29 cellular contexts compared by ENCODE assay signal in genomic region chr1:193320281-193320680, GRCh38.
"Had no signal": no experiment of that assay in that cellular context is flagged by ENCODE, and none has a peak within 500 bp of the region (broad histone marks: within the 10 kb centered on the region; RNA-seq: fewer than 3 reads in every experiment).

No MANE protein-coding gene starts in this region.

- H3K4me1 Mint-ChIP-seq: endodermal cell; naive thymus-derived CD4-positive, alpha-beta T cell; nephron; neural progenitor cell; stimulated activated naive B cell treated with anti-CD40 and anti-IgM and Interleukin-4, amounts not matched to agents 10 μg/mL and 1 μg/mL and 100 μg/mL, for 72 hours; stimulated activated naive CD8-positive, alpha-beta T cell treated with anti-CD3 and anti-CD28 coated beads, Interleukin-15, amount 100 ng/mL, for 72 hours had no signal

- ATAC-seq: gastroesophageal sphincter; heart left ventricle; left cardiac atrium; left lung; naive thymus-derived CD4-positive, alpha-beta T cell; right lobe of liver; stimulated activated naive B cell treated with anti-CD40 and anti-IgM and Interleukin-4, amounts not matched to agents 10 μg/mL and 1 μg/mL and 100 μg/mL, for 72 hours; stimulated activated naive CD8-positive, alpha-beta T cell treated with anti-CD3 and anti-CD28 coated beads, Interleukin-15, amount 100 ng/mL, for 72 hours had no signal

- H3K27me3 ChIP-seq: colonic mucosa, esophagus squamous epithelium, gastroesophageal sphincter, heart left ventricle, hepatocyte, left lung, neural progenitor cell, right lobe of liver, suprapubic skin, thyroid gland, vagina had no signal

- H2AFZ ChIP-seq: hepatocyte, neural progenitor cell, parathyroid adenoma had no signal

- H3K4me3 ChIP-seq: colonic mucosa, esophagus squamous epithelium, gastroesophageal sphincter, heart left ventricle, hepatocyte, left lung, neural progenitor cell, right lobe of liver, suprapubic skin, thyroid gland, vagina had no signal

- DNase-seq: colonic mucosa; effector CD8-positive, alpha-beta T cell; endodermal cell; erythroblast; esophagus squamous epithelium; foreskin fibroblast; heart left ventricle; left cardiac atrium; left lung; mesendoderm; midbrain; naive thymus-derived CD4-positive, alpha-beta T cell; right lobe of liver; stimulated activated CD4-positive, alpha-beta T cell treated with anti-CD3 and anti-CD28 coated beads, Interleukin-15, amount 100 ng/mL, for 24 hours; stimulated activated CD4-positive, alpha-beta T cell treated with anti-CD3 and anti-CD28 coated beads, Interleukin-2, amount 100 ng/mL, for 48 hours; stimulated activated naive B cell treated with anti-CD40 and anti-IgM and Interleukin-4, amounts not matched to agents 10 μg/mL and 1 μg/mL and 100 μg/mL, for 72 hours; stimulated activated naive CD8-positive, alpha-beta T cell treated with anti-CD3 and anti-CD28 coated beads, Interleukin-15, amount 100 ng/mL, for 72 hours; thyroid gland; trophoblast cell had no signal

- H3K36me3 ChIP-seq: colonic mucosa, esophagus squamous epithelium, gastroesophageal sphincter, heart left ventricle, left lung, neural progenitor cell, right lobe of liver, suprapubic skin, thyroid gland, vagina had no signal

- H3K79me2 ChIP-seq: hepatocyte, parathyroid adenoma had no signal

- H3K4me3 Mint-ChIP-seq: dendritic cell treated with granulocyte-macrophage colony-stimulating factor and Interleukin-4, amounts not matched to agents 40 ng/mL and 50 ng/mL, for 4 days; endodermal cell; naive thymus-derived CD4-positive, alpha-beta T cell; nephron; neural progenitor cell; stimulated activated naive B cell treated with anti-CD40 and anti-IgM and Interleukin-4, amounts not matched to agents 10 μg/mL and 1 μg/mL and 100 μg/mL, for 72 hours; stimulated activated naive CD8-positive, alpha-beta T cell treated with anti-CD3 and anti-CD28 coated beads, Interleukin-15, amount 100 ng/mL, for 72 hours had no signal

- H3K27ac ChIP-seq: colonic mucosa, esophagus squamous epithelium, gastroesophageal sphincter, heart left ventricle, hepatocyte, left lung, neural progenitor cell, parathyroid adenoma, right lobe of liver, suprapubic skin, thyroid gland, vagina had no signal

- H3K27me3 Mint-ChIP-seq: dendritic cell treated with granulocyte-macrophage colony-stimulating factor and Interleukin-4, amounts not matched to agents 40 ng/mL and 50 ng/mL, for 4 days; stimulated activated naive B cell treated with anti-CD40 and anti-IgM and Interleukin-4, amounts not matched to agents 10 μg/mL and 1 μg/mL and 100 μg/mL, for 72 hours; stimulated activated naive CD8-positive, alpha-beta T cell treated with anti-CD3 and anti-CD28 coated beads, Interleukin-15, amount 100 ng/mL, for 72 hours had no signal

- H3K27ac Mint-ChIP-seq: dendritic cell treated with granulocyte-macrophage colony-stimulating factor and Interleukin-4, amounts not matched to agents 40 ng/mL and 50 ng/mL, for 4 days; endodermal cell; naive thymus-derived CD4-positive, alpha-beta T cell; nephron; neural progenitor cell; progenitor cell of endocrine pancreas; stimulated activated naive B cell treated with anti-CD40 and anti-IgM and Interleukin-4, amounts not matched to agents 10 μg/mL and 1 μg/mL and 100 μg/mL, for 72 hours; stimulated activated naive CD8-positive, alpha-beta T cell treated with anti-CD3 and anti-CD28 coated beads, Interleukin-15, amount 100 ng/mL, for 72 hours had no signal

- H3K9me3 ChIP-seq: colonic mucosa, right lobe of liver, thyroid gland had no signal

- FAIRE-seq: small intestine had no signal

- H3K4me2 ChIP-seq: hepatocyte, neural progenitor cell had no signal

- H3K9ac ChIP-seq: neural progenitor cell, parathyroid adenoma had no signal

- H3K36me3 Mint-ChIP-seq: neural progenitor cell; stimulated activated naive B cell treated with anti-CD40 and anti-IgM and Interleukin-4, amounts not matched to agents 10 μg/mL and 1 μg/mL and 100 μg/mL, for 72 hours had no signal

- H3K4me1 ChIP-seq: colonic mucosa, esophagus squamous epithelium, gastroesophageal sphincter, heart left ventricle, left lung, neural progenitor cell, parathyroid adenoma, right lobe of liver, suprapubic skin, thyroid gland, vagina had no signal
